14 cellular contexts compared by ENCODE assay signal in genomic region chr17:19706791-19707727, GRCh38. TPM values are rescaled to one million over a fixed set of nuclear protein-coding genes. Genes with fewer than 3 reads are reported as not detected.
DNase-seq lines count a peak whose midpoint lies in the region; FAIRE-seq and TF ChIP-seq lines count a peak whose summit lies in the region.
"Had no signal": no experiment of that assay in that cellular context is flagged by ENCODE, and none has a peak within 500 bp of the region (broad histone marks: within the 10 kb centered on the region; RNA-seq: fewer than 3 reads in every experiment).

No MANE protein-coding gene starts in this region.

- TF ChIP-seq CTCF in WERI-Rb-1 (IDR thresholded peaks at IDR 0.05; ENCODE audit: low read depth, low read length) (no peak), neural progenitor cell (IDR thresholded peaks at IDR 0.05) (no peak), SK-N-SH (IDR thresholded peaks at IDR 0.05) (no peak)

- H3K27ac Mint-ChIP-seq in neural progenitor cell: peak overlapping the region; percentile 57

- no peak overlapping the region for H3K4me3 ChIP-seq in WERI-Rb-1 (ENCODE audit: low read depth, low read length)
- no peak overlapping the region for H3K4me3 ChIP-seq in neural progenitor cell
- H3K4me3 ChIP-seq in SK-N-SH (ENCODE audit: low read depth in 2 of 2, low read length in 1 of 2): no peak overlapping the region

- no peak overlapping the region for H3K9ac ChIP-seq in neural progenitor cell
- no peak overlapping the region for H3K9ac ChIP-seq in SK-N-SH

- H2AFZ ChIP-seq in neural progenitor cell (replicated peaks): no peak overlapping the region
- no peak overlapping the region for H2AFZ ChIP-seq in SK-N-SH (ENCODE audit: low read depth)

- DNase-seq in DMS 273 treated with DMSO at 0.1 percent for 48 hours (lab: John Stamatoyannopoulos, UW): peak; percentile 62
- DNase-seq in HTR-8/SVneo (ENCODE audit: insufficient read length, low spot score): no peak
- DNase-seq in WERI-Rb-1: peak; percentile 78
- DNase-seq in neural progenitor cell (ENCODE audit: low spot score): peak; percentile 71
- DNase-seq in nucleus accumbens (lab: John Stamatoyannopoulos, UW): no peak
- no peak for DNase-seq in cerebellum (ENCODE audit: low spot score)
- no peak for DNase-seq in middle frontal gyrus (ENCODE audit: extremely low spot score, low spot score)
- DNase-seq in SK-N-SH: no peak
- DNase-seq: activated CD4-positive, alpha-beta T cell treated with anti-CD3 and anti-CD28 coated beads, Interleukin-2, amount 50 U/mL, for 1 hour; erythroblast; stimulated activated CD4-positive, alpha-beta T cell treated with anti-CD3 and anti-CD28 coated beads, Interleukin-2, amount 100 ng/mL, for 24 hours; stimulated activated naive CD4-positive, alpha-beta T cell had no signal

- peaks cover 50% of the 10 kb centered on the region for H3K4me1 ChIP-seq in neural progenitor cell
- H3K4me1 ChIP-seq in SK-N-SH (ENCODE audit: control insufficient read depth in 1 of 2, insufficient read depth in 2 of 2, low read depth in 1 of 2, low read length in 1 of 2): peaks cover 8 to 16% of the 10 kb centered on the region in 2 experiments; a peak in 1 of 4 replicates

- no peak for TF ChIP-seq RAD21 in SK-N-SH (IDR thresholded peaks at IDR 0.05; ENCODE audit: low read length)

- no peaks in the 10 kb centered on the region for H3K36me3 ChIP-seq in WERI-Rb-1
- H3K36me3 ChIP-seq in neural progenitor cell: no peaks in the 10 kb centered on the region
- H3K36me3 ChIP-seq in SK-N-SH (replicated peaks in 1 of 2; ENCODE audit: control insufficient read depth in 1 of 2, insufficient read depth in 2 of 2, low read length in 1 of 2): no peaks in the 10 kb centered on the region

- H3K4me2 ChIP-seq in neural progenitor cell: peak overlapping the region; percentile 61
- no peak overlapping the region for H3K4me2 ChIP-seq in SK-N-SH

- peaks cover 32% of the 10 kb centered on the region for H3F3A ChIP-seq in neural progenitor cell (ENCODE audit: low read depth)
- H3F3A ChIP-seq in SK-N-SH (replicated peaks; ENCODE audit: insufficient read depth): no peaks in the 10 kb centered on the region

- H3K9me2 ChIP-seq in SK-N-SH: no peaks in the 10 kb centered on the region

- CTCF ChIA-PET in SK-N-SH (lab: Yijun Ruan, JAX): interaction anchor here (0.7 to 1.4 kb wide), 4 partner anchors 12 to 55 kb away, joined by 3 to 6 read pairs (median 3); no protein-coding TSS in a partner anchor

- H3K27ac ChIP-seq in WERI-Rb-1 (peak overlapping the region; percentile 53), neural progenitor cell (peak overlapping the region; percentile 69), SK-N-SH (ENCODE audit: low read depth in 2 of 2, low read length in 1 of 2) (no peak overlapping the region)

- H3K4me3 Mint-ChIP-seq in neural progenitor cell: no peak overlapping the region
- H3K4me3 Mint-ChIP-seq: CD14-positive monocyte had no signal

- peak; percentile 49 for FAIRE-seq in HTR-8/SVneo (lab: Jason Lieb, UNC)

- H3K27me3 Mint-ChIP-seq in neural progenitor cell (ENCODE audit: insufficient read depth, low read depth): peaks cover 8% of the 10 kb centered on the region

- no peak for TF ChIP-seq EP300 in SK-N-SH (IDR thresholded peaks at IDR 0.05; ENCODE audit: borderline replicate concordance in 1 of 2, low read depth in 1 of 2, low read length in 1 of 2)

- H3K4me1 Mint-ChIP-seq in neural progenitor cell: peaks cover 48% of the 10 kb centered on the region

- H4K20me1 ChIP-seq in neural progenitor cell (ENCODE audit: low read depth): no peaks in the 10 kb centered on the region
- H4K20me1 ChIP-seq in SK-N-SH (ENCODE audit: insufficient read depth): no peaks in the 10 kb centered on the region

- no peaks in the 10 kb centered on the region for H3K79me2 ChIP-seq in neural progenitor cell (ENCODE audit: low read depth)
- H3K79me2 ChIP-seq in SK-N-SH (ENCODE audit: insufficient read depth): no peaks in the 10 kb centered on the region

- POLR2A ChIA-PET in SK-N-SH (lab: Yijun Ruan, JAX): no interaction called here

- no peaks in the 10 kb centered on the region for H3K27me3 ChIP-seq in WERI-Rb-1 (ENCODE audit: insufficient read depth, low read depth, severe bottlenecking)
- H3K27me3 ChIP-seq in neural progenitor cell: no peaks in the 10 kb centered on the region
- no peaks in the 10 kb centered on the region for H3K27me3 ChIP-seq in SK-N-SH (ENCODE audit: insufficient read depth)

- H3K9me3 ChIP-seq in WERI-Rb-1 (ENCODE audit: severe bottlenecking) (no peaks in the 10 kb centered on the region), neural progenitor cell (ENCODE audit: low read depth) (no peaks in the 10 kb centered on the region), SK-N-SH (no peaks in the 10 kb centered on the region)

- no peaks in the 10 kb centered on the region for H3K36me3 Mint-ChIP-seq in neural progenitor cell
- H3K36me3 Mint-ChIP-seq: CD14-positive monocyte had no signal

- no peaks in the 10 kb centered on the region for H3K9me3 Mint-ChIP-seq in neural progenitor cell
- H3K9me3 Mint-ChIP-seq: CD14-positive monocyte had no signal

- WGBS in SK-N-SH (ENCODE audit: low lambda C conversion rate): 85% methylated on average over 8 of the region's 12 CpGs

TF ChIP-seq in SK-N-SH, 30 proteins besides CTCF, POLR2A, EP300 and RAD21 (continues in another document):
- TF ChIP-seq EZH2phosphoT487 (IDR thresholded peaks at IDR 0.05; ENCODE audit: borderline replicate concordance, low read depth) (no peak), GATA2 (CRISPR knock-in tag; IDR thresholded peaks at IDR 0.05) (no peak), JUND (IDR thresholded peaks at IDR 0.05) (no peak), FOSL2 (IDR thresholded peaks at IDR 0.05; ENCODE audit: borderline replicate concordance, low read depth) (no peak), FOXM1 (IDR thresholded peaks at IDR 0.05; ENCODE audit: low read depth) (no peak), TCF12 (IDR thresholded peaks at IDR 0.05) (no peak), NRF1 (IDR thresholded peaks at IDR 0.05; ENCODE audit: low read depth, low read length) (no peak), POLR2AphosphoS5 (IDR thresholded peaks at IDR 0.05; ENCODE audit: low read depth, low read length) (no peak)
- TF ChIP-seq, protein P1, sequence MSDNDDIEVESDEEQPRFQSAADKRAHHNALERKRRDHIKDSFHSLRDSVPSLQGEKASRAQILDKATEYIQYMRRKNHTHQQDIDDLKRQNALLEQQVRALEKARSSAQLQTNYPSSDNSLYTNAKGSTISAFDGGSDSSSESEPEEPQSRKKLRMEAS (IDR thresholded peaks at IDR 0.05; ENCODE audit: low read depth): no peak
- TF ChIP-seq, protein P2, sequence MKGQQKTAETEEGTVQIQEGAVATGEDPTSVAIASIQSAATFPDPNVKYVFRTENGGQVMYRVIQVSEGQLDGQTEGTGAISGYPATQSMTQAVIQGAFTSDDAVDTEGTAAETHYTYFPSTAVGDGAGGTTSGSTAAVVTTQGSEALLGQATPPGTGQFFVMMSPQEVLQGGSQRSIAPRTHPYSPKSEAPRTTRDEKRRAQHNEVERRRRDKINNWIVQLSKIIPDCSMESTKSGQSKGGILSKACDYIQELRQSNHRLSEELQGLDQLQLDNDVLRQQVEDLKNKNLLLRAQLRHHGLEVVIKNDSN (IDR thresholded peaks at IDR 0.05; ENCODE audit: borderline replicate concordance, low read depth): no peak
- TF ChIP-seq, protein P3, sequence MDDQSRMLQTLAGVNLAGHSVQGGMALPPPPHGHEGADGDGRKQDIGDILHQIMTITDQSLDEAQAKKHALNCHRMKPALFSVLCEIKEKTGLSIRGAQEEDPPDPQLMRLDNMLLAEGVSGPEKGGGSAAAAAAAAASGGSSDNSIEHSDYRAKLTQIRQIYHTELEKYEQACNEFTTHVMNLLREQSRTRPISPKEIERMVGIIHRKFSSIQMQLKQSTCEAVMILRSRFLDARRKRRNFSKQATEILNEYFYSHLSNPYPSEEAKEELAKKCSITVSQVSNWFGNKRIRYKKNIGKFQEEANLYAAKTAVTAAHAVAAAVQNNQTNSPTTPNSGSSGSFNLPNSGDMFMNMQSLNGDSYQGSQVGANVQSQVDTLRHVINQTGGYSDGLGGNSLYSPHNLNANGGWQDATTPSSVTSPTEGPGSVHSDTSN (IDR thresholded peaks at IDR 0.05): no peak

RNA-seq across cellular contexts. Expression of gene SLC47A2, which starts 9.3 kb away (rescaled TPM):
- total RNA-seq in neural progenitor cell (ENCODE audit: low replicate concordance) (0.39 and 0.43 TPM in 2 replicates), cerebellum (0.27 TPM)
- not detected in 2 replicates for polyA plus RNA-seq in SK-N-SH (2012; rRNA removed)
- polyA plus RNA-seq in SK-N-SH (2012; cell fraction: cytosol; rRNA removed): not detected in 2 replicates
- not detected in 2 replicates for polyA plus RNA-seq in SK-N-SH (2012; cell fraction: nucleus; rRNA removed)
- total RNA-seq: T-helper 1 cell treated with Interleukin-12 subunit alpha and Interleukin-12 subunit beta and Interleukin-4 antibody, amounts not matched to agents 30 ng/mL and 1 ng/mL, for 36 hours had no signal
- polyA plus RNA-seq: CD14-positive monocyte had no signal

RNA-seq across cellular contexts. Expression of gene ALDH3A1, which starts 41.0 kb away (rescaled TPM):
- total RNA-seq in neural progenitor cell (ENCODE audit: low replicate concordance) (1.4 TPM in 1 of 2 replicates, not detected in the other), cerebellum (not detected)
- polyA plus RNA-seq in SK-N-SH (2012; rRNA removed): 0.52 and 0.79 TPM in 2 replicates
- 0.33 and 0.49 TPM in 2 replicates for polyA plus RNA-seq in SK-N-SH (2012; cell fraction: cytosol; rRNA removed)
- polyA plus RNA-seq in SK-N-SH (2012; cell fraction: nucleus; rRNA removed): 0.75 and 1.0 TPM in 2 replicates
- total RNA-seq: T-helper 1 cell treated with Interleukin-12 subunit alpha and Interleukin-12 subunit beta and Interleukin-4 antibody, amounts not matched to agents 30 ng/mL and 1 ng/mL, for 36 hours had no signal
- polyA plus RNA-seq: CD14-positive monocyte had no signal

RNA-seq across cellular contexts. Expression of gene ALDH3A2, which starts 58.5 kb away (rescaled TPM):
- 126 and 138 TPM in 2 replicates for total RNA-seq in neural progenitor cell (ENCODE audit: low replicate concordance)
- 68.2 TPM for total RNA-seq in cerebellum
- 16.6 and 23.3 TPM in 2 replicates for polyA plus RNA-seq in SK-N-SH (2012; rRNA removed)
- 19.0 and 20.2 TPM in 2 replicates for polyA plus RNA-seq in SK-N-SH (2012; cell fraction: cytosol; rRNA removed)
- 44.9 and 65.6 TPM in 2 replicates for polyA plus RNA-seq in SK-N-SH (2012; cell fraction: nucleus; rRNA removed)

Comparison
In these comparisons a context has a peak if more than half of its experiments do, and no peak if none do; other contexts are left out.
1. DNase-seq: peak in DMS 273 treated with DMSO at 0.1 percent for 48 hours (single experiment), WERI-Rb-1 (single experiment) and neural progenitor cell (single experiment); none in HTR-8/SVneo (single experiment), nucleus accumbens (0 of 56), cerebellum (single experiment), middle frontal gyrus (single experiment) and SK-N-SH (single experiment).
2. H3K27ac ChIP-seq: peak in WERI-Rb-1 (single experiment) and neural progenitor cell (single experiment); none in SK-N-SH (0 of 2).